8 cellular contexts compared by ENCODE assay signal in genomic region chr7:44846816-44847508, GRCh38. TPM values are rescaled to one million over a fixed set of nuclear protein-coding genes. Genes with fewer than 3 reads are reported as not detected.
DNase-seq lines count a peak whose midpoint lies in the region; ATAC-seq and TF ChIP-seq lines count a peak whose summit lies in the region.

No MANE protein-coding gene starts in this region.

- no peak for TF ChIP-seq POLR2A in gastroesophageal sphincter (IDR thresholded peaks at IDR 0.05)

- DNase-seq in SK-N-SH: no peak
- DNase-seq in T-helper 17 cell: no peak
- DNase-seq in stimulated activated effector memory CD8-positive, alpha-beta T cell treated with anti-CD3 and anti-CD28 coated beads, Interleukin-12 subunit alpha, Interleukin-12 subunit beta, amount 100 ng/mL, for 72 hours (ENCODE audit: low spot score in 2 of 2): no peak
- no peak for DNase-seq in GM03348 (ENCODE audit: low spot score)
- DNase-seq in cerebellum (ENCODE audit: low spot score): no peak
- no peak for DNase-seq in COLO829 (ENCODE audit: low spot score)

- TF ChIP-seq EP300 in SK-N-SH (IDR thresholded peaks at IDR 0.05; ENCODE audit: borderline replicate concordance in 1 of 2, low read depth in 1 of 2, low read length in 1 of 2) (no peak), gastroesophageal sphincter (IDR thresholded peaks at IDR 0.05) (no peak)

- H3K4me1 ChIP-seq in SK-N-SH (ENCODE audit: control insufficient read depth in 1 of 2, insufficient read depth in 2 of 2, low read depth in 1 of 2, low read length in 1 of 2): peaks cover 5 to 21% of the 10 kb centered on the region in 2 experiments; a peak in 3 of 4 replicates
- peaks cover 0 to 59% (median 3%) of the 10 kb centered on the region in 3 donors for H3K4me1 ChIP-seq in gastroesophageal sphincter

- H3K9me3 ChIP-seq in SK-N-SH: no peaks in the 10 kb centered on the region
- no peaks in the 10 kb centered on the region for H3K9me3 ChIP-seq in T-helper 17 cell (ENCODE audit: control insufficient read depth, low read length, poor library complexity, severe bottlenecking)
- H3K9me3 ChIP-seq in gastroesophageal sphincter: no peaks in the 10 kb centered on the region

- no peaks in the 10 kb centered on the region for H3K9me3 Mint-ChIP-seq in stimulated activated effector memory CD8-positive, alpha-beta T cell treated with anti-CD3 and anti-CD28 coated beads, Interleukin-12 subunit alpha, Interleukin-12 subunit beta, amount 100 ng/mL, for 72 hours

- CTCF ChIA-PET in SK-N-SH (lab: Yijun Ruan, JAX): interaction anchor here (0.6 to 3.1 kb wide), 48 partner anchors 9 to 371 kb away, joined by 3 to 19 read pairs (median 4); partner anchors contain the start of genes OGDH, PPIA and TMED4

- peaks cover 31% of the 10 kb centered on the region for H3K4me1 Mint-ChIP-seq in T-helper 17 cell
- peaks cover 41% of the 10 kb centered on the region for H3K4me1 Mint-ChIP-seq in stimulated activated effector memory CD8-positive, alpha-beta T cell treated with anti-CD3 and anti-CD28 coated beads, Interleukin-12 subunit alpha, Interleukin-12 subunit beta, amount 100 ng/mL, for 72 hours

- H4K20me1 ChIP-seq in SK-N-SH (ENCODE audit: insufficient read depth): peaks cover 55% of the 10 kb centered on the region

- H3K27ac Mint-ChIP-seq in T-helper 17 cell: peak overlapping the region; percentile 98
- peak overlapping the region; percentile 95 for H3K27ac Mint-ChIP-seq in stimulated activated effector memory CD8-positive, alpha-beta T cell treated with anti-CD3 and anti-CD28 coated beads, Interleukin-12 subunit alpha, Interleukin-12 subunit beta, amount 100 ng/mL, for 72 hours

- peak overlapping the region; percentile 96 for H3K4me3 Mint-ChIP-seq in T-helper 17 cell
- H3K4me3 Mint-ChIP-seq in stimulated activated effector memory CD8-positive, alpha-beta T cell treated with anti-CD3 and anti-CD28 coated beads, Interleukin-12 subunit alpha, Interleukin-12 subunit beta, amount 100 ng/mL, for 72 hours: peak overlapping the region; percentile 83

- H3F3A ChIP-seq in SK-N-SH (replicated peaks; ENCODE audit: insufficient read depth): peaks cover 51% of the 10 kb centered on the region

- peak overlapping the region; percentile 66 to 82 for H3K4me3 ChIP-seq in SK-N-SH (ENCODE audit: low read depth in 2 of 2, low read length in 1 of 2)
- peak overlapping the region; percentile 45 to 75 for H3K4me3 ChIP-seq in gastroesophageal sphincter

- H3K27me3 Mint-ChIP-seq in T-helper 17 cell: no peaks in the 10 kb centered on the region

- 1% methylated on average over 12 of the region's 12 CpGs for WGBS in SK-N-SH (ENCODE audit: low lambda C conversion rate)
- 1% methylated on average over 12 of the region's 12 CpGs for WGBS in gastroesophageal sphincter (ENCODE audit: low coverage in 1 of 2), 2 donors

- no peak for TF ChIP-seq RAD21 in SK-N-SH (IDR thresholded peaks at IDR 0.05; ENCODE audit: low read length)

- peak overlapping the region; percentile 63 for H2AFZ ChIP-seq in SK-N-SH (ENCODE audit: low read depth)

- H3K4me2 ChIP-seq in SK-N-SH: peak overlapping the region; percentile 78

- no peak for TF ChIP-seq CTCF in SK-N-SH (IDR thresholded peaks at IDR 0.05)
- TF ChIP-seq CTCF in gastroesophageal sphincter (IDR thresholded peaks at IDR 0.05): no peak

- POLR2A ChIA-PET in SK-N-SH (lab: Yijun Ruan, JAX): interaction anchor here (0.6 to 2.9 kb wide), 9 partner anchors 10 to 289 kb away, joined by 3 to 14 read pairs (median 11); partner anchors contain the start of genes OGDH, PURB and TMED4

- peaks cover 56% of the 10 kb centered on the region for H3K79me2 ChIP-seq in SK-N-SH (ENCODE audit: insufficient read depth)

- H3K36me3 ChIP-seq in SK-N-SH (replicated peaks in 1 of 2; ENCODE audit: control insufficient read depth in 1 of 2, insufficient read depth in 2 of 2, low read length in 1 of 2): peaks cover 5 to 13% of the 10 kb centered on the region in 2 experiments
- H3K36me3 ChIP-seq in gastroesophageal sphincter: peaks cover 0 to 7% of the 10 kb centered on the region in 2 donors

- H3K27ac ChIP-seq in SK-N-SH (ENCODE audit: low read depth in 2 of 2, low read length in 1 of 2) (peak overlapping the region; percentile 85 to 91), gastroesophageal sphincter (peak overlapping the region; percentile 81 to 99 (median 95))

- no peak for ATAC-seq in SK-N-SH treated with all-trans-retinoic acid at 6 μM for 48 hours
- ATAC-seq in T-helper 17 cell: peak; percentile 51
- no peak for ATAC-seq in gastroesophageal sphincter
- no peak for ATAC-seq in stimulated activated effector memory CD8-positive, alpha-beta T cell treated with anti-CD3 and anti-CD28 coated beads, Interleukin-12 subunit alpha, Interleukin-12 subunit beta, amount 100 ng/mL, for 72 hours

- H3K9me2 ChIP-seq in SK-N-SH: no peaks in the 10 kb centered on the region

- H3K27me3 ChIP-seq in SK-N-SH (ENCODE audit: insufficient read depth) (no peaks in the 10 kb centered on the region), gastroesophageal sphincter (no peaks in the 10 kb centered on the region)

- H3K9ac ChIP-seq in SK-N-SH: peak overlapping the region; percentile 79

- peaks cover 6% of the 10 kb centered on the region for H3K36me3 Mint-ChIP-seq in T-helper 17 cell (ENCODE audit: low read depth)
- H3K36me3 Mint-ChIP-seq in stimulated activated effector memory CD8-positive, alpha-beta T cell treated with anti-CD3 and anti-CD28 coated beads, Interleukin-12 subunit alpha, Interleukin-12 subunit beta, amount 100 ng/mL, for 72 hours: peaks cover 72% of the 10 kb centered on the region

TF ChIP-seq in SK-N-SH, 30 proteins besides CTCF, POLR2A, EP300 and RAD21 (continues in another document):
- TF ChIP-seq FOSL2 (IDR thresholded peaks at IDR 0.05; ENCODE audit: borderline replicate concordance, low read depth) (no peak), NFIC (IDR thresholded peaks at IDR 0.05; ENCODE audit: borderline replicate concordance) (no peak), ELF1 (IDR thresholded peaks at IDR 0.05) (no peak), TCF12 (IDR thresholded peaks at IDR 0.05) (no peak), NRF1 (IDR thresholded peaks at IDR 0.05; ENCODE audit: low read depth, low read length) (no peak), TAF1 (IDR thresholded peaks at IDR 0.05; ENCODE audit: borderline replicate concordance, low read depth, low read length) (no peak), FOXJ3 (CRISPR knock-in tag; IDR thresholded peaks at IDR 0.05) (no peak), USF1 (IDR thresholded peaks at IDR 0.05; ENCODE audit: borderline replicate concordance, low read depth) (no peak), EZH2phosphoT487 (IDR thresholded peaks at IDR 0.05; ENCODE audit: borderline replicate concordance, low read depth) (no peak)

TF ChIP-seq in SK-N-SH treated with all-trans-retinoic acid at 6 μM for 48 hours, 23 proteins besides CTCF, POLR2A, EP300 and RAD21 (continues in another document):
- TF ChIP-seq TOX (CRISPR knock-in tag; IDR thresholded peaks at IDR 0.05; ENCODE audit: borderline replicate concordance) (no peak), SNAI2 (CRISPR knock-in tag; IDR thresholded peaks at IDR 0.05) (no peak), ZNF8 (CRISPR knock-in tag; IDR thresholded peaks at IDR 0.05) (no peak), TCF4 (CRISPR knock-in tag; IDR thresholded peaks at IDR 0.05; ENCODE audit: borderline replicate concordance) (no peak), ZFP3 (CRISPR knock-in tag; IDR thresholded peaks at IDR 0.05) (no peak), PPARA (CRISPR knock-in tag; IDR thresholded peaks at IDR 0.05; ENCODE audit: borderline replicate concordance) (no peak), BACH2 (CRISPR knock-in tag; IDR thresholded peaks at IDR 0.05; ENCODE audit: borderline replicate concordance) (no peak)
- TF ChIP-seq, protein P1, sequence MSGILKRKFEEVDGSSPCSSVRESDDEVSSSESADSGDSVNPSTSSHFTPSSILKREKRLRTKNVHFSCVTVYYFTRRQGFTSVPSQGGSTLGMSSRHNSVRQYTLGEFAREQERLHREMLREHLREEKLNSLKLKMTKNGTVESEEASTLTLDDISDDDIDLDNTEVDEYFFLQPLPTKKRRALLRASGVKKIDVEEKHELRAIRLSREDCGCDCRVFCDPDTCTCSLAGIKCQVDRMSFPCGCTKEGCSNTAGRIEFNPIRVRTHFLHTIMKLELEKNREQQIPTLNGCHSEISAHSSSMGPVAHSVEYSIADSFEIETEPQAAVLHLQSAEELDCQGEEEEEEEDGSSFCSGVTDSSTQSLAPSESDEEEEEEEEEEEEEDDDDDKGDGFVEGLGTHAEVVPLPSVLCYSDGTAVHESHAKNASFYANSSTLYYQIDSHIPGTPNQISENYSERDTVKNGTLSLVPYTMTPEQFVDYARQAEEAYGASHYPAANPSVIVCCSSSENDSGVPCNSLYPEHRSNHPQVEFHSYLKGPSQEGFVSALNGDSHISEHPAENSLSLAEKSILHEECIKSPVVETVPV (CRISPR knock-in tag; IDR thresholded peaks at IDR 0.05): no peak
- TF ChIP-seq, protein P2, sequence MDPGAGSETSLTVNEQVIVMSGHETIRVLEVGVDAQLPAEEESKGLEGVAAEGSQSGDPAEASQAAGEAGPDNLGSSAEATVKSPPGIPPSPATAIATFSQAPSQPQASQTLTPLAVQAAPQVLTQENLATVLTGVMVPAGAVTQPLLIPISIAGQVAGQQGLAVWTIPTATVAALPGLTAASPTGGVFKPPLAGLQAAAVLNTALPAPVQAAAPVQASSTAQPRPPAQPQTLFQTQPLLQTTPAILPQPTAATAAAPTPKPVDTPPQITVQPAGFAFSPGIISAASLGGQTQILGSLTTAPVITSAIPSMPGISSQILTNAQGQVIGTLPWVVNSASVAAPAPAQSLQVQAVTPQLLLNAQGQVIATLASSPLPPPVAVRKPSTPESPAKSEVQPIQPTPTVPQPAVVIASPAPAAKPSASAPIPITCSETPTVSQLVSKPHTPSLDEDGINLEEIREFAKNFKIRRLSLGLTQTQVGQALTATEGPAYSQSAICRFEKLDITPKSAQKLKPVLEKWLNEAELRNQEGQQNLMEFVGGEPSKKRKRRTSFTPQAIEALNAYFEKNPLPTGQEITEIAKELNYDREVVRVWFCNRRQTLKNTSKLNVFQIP (CRISPR knock-in tag; IDR thresholded peaks at IDR 0.05; ENCODE audit: borderline replicate concordance, low read depth): no peak

RNA-seq across cellular contexts. Expression of gene H2AZ2, which starts 0.9 kb away (rescaled TPM):
- 207 and 389 TPM in 2 replicates for polyA plus RNA-seq in SK-N-SH (2012; rRNA removed)
- polyA plus RNA-seq in SK-N-SH (2012; cell fraction: cytosol; rRNA removed): 318 and 348 TPM in 2 replicates
- 80.0 and 111 TPM in 2 replicates for polyA plus RNA-seq in SK-N-SH (2012; cell fraction: nucleus; rRNA removed)
- total RNA-seq in T-helper 17 cell (100 to 1,000 TPM; 173 to 185 TPM), gastroesophageal sphincter (100 to 1,000 TPM; 207 to 242 (median 215) TPM), cerebellum (190 TPM)

RNA-seq across cellular contexts. Expression of gene PURB, which starts 38.4 kb away (rescaled TPM):
- polyA plus RNA-seq in SK-N-SH (2012; rRNA removed): 4.1 and 4.8 TPM in 2 replicates
- 7.9 and 8.7 TPM in 2 replicates for polyA plus RNA-seq in SK-N-SH (2012; cell fraction: cytosol; rRNA removed)
- 3.3 and 5.1 TPM in 2 replicates for polyA plus RNA-seq in SK-N-SH (2012; cell fraction: nucleus; rRNA removed)
- total RNA-seq in T-helper 17 cell: 10 to 100 TPM; 21.4 to 27.6 TPM
- total RNA-seq in gastroesophageal sphincter: 10 to 100 TPM; 35.0 to 54.3 (median 45.7) TPM
- 38.2 TPM for total RNA-seq in cerebellum

RNA-seq across cellular contexts. Expression of gene PPIA, which starts 50.5 kb away (rescaled TPM):
- polyA plus RNA-seq in SK-N-SH (2012; rRNA removed): 6,239 and 6,267 TPM in 2 replicates
- 7,289 and 8,124 TPM in 2 replicates for polyA plus RNA-seq in SK-N-SH (2012; cell fraction: cytosol; rRNA removed)
- 2,405 and 2,816 TPM in 2 replicates for polyA plus RNA-seq in SK-N-SH (2012; cell fraction: nucleus; rRNA removed)
- 100 to 1,000 TPM; 691 to 692 TPM for total RNA-seq in T-helper 17 cell
- total RNA-seq in gastroesophageal sphincter: 1,000 to 10,000 TPM; 1,097 to 2,167 (median 1,431) TPM
- 764 TPM for total RNA-seq in cerebellum
